In genomic region chrX:111181883-111182400, GRCh38 we compare ENCODE assay signal across 18 cellular contexts.
A peak's percentile ranks its signal among the peaks of the same experiment; 100 is the strongest.
DNase-seq lines count a peak whose midpoint lies in the region; ATAC-seq and TF ChIP-seq lines count a peak whose summit lies in the region.
"Had no signal": no experiment of that assay in that cellular context is flagged by ENCODE, and none has a peak within 500 bp of the region (broad histone marks: within the 10 kb centered on the region; RNA-seq: fewer than 3 reads in every experiment).

No MANE protein-coding gene starts in this region.

- H3F3A ChIP-seq in neural progenitor cell (ENCODE audit: low read depth), result peaks cover 34% of the 10 kb centered on the region

- in situ Hi-C loops in HAP-1 (cut with MboI; ENCODE audit: low sequenced_read_pairs), result no loop called here

- H2AFZ ChIP-seq in neural progenitor cell (replicated peaks), result no peak overlapping the region

- H3K4me1 Mint-ChIP-seq in neural progenitor cell, result peaks cover 21% of the 10 kb centered on the region
- H3K4me1 Mint-ChIP-seq: activated naive CD4-positive, alpha-beta T cell treated with anti-CD3 and anti-CD28 coated beads, Interleukin-2, amount 50 U/mL, for 24 hours; naive thymus-derived CD4-positive, alpha-beta T cell had no signal

- H3K9me3 ChIP-seq in HAP-1 (no peaks in the 10 kb centered on the region), neural progenitor cell (ENCODE audit: low read depth) (no peaks in the 10 kb centered on the region)
- H3K9me3 ChIP-seq: BLaER1 treated with 17β-estradiol and CSF1 and Interleukin-3, amounts not matched to agents 10 nM and 100 nM; breast epithelium; psoas muscle; upper lobe of right lung had no signal

- peak overlapping the region; percentile 10 for H3K27ac Mint-ChIP-seq in neural progenitor cell
- H3K27ac Mint-ChIP-seq: activated naive CD4-positive, alpha-beta T cell treated with anti-CD3 and anti-CD28 coated beads, Interleukin-2, amount 50 U/mL, for 24 hours; activated T-cell treated with anti-CD3 and anti-CD28 coated beads, Interleukin-2, amount 50 U/mL, for 24 hours; naive thymus-derived CD4-positive, alpha-beta T cell had no signal

- no peaks in the 10 kb centered on the region for H3K79me2 ChIP-seq in neural progenitor cell (ENCODE audit: low read depth)

- H4K20me1 ChIP-seq in neural progenitor cell (ENCODE audit: low read depth), result no peaks in the 10 kb centered on the region
- H4K20me1 ChIP-seq: BLaER1 treated with 17β-estradiol and CSF1 and Interleukin-3, amounts not matched to agents 10 nM and 100 nM had no signal

- CTCF ChIA-PET in RWPE1 (lab: Yijun Ruan, JAX), result no interaction called here

- DNase-seq in HAP-1 (ENCODE audit: low spot score in 2 of 2) (peak; percentile 87 to 100), NCI-H187 (lab: John Stamatoyannopoulos, UW) (peak; percentile 72 to 76), NCI-H774 (lab: John Stamatoyannopoulos, UW) (peak; percentile 79), neural progenitor cell (ENCODE audit: low spot score) (peak; percentile 84), cortex of kidney (lab: John Stamatoyannopoulos, UW) (no peak), RWPE1 (ENCODE audit: low spot score) (no peak)
- DNase-seq: activated T-cell treated with anti-CD3 and anti-CD28 coated beads, Interleukin-2, amount 50 U/mL, for 24 hours; dorsolateral prefrontal cortex; naive thymus-derived CD4-positive, alpha-beta T cell; psoas muscle; stimulated activated naive CD8-positive, alpha-beta T cell treated with anti-CD3 and anti-CD28 coated beads, Interleukin-15, Interleukin-2, amounts not matched to agents 100 U/mL and 50 U/mL, for 24 hours; upper lobe of right lung had no signal

- no peak overlapping the region for H3K9ac ChIP-seq in neural progenitor cell
- H3K9ac ChIP-seq: BLaER1 treated with 17β-estradiol and CSF1 and Interleukin-3, amounts not matched to agents 10 nM and 100 nM had no signal

- H3K27me3 Mint-ChIP-seq in neural progenitor cell (ENCODE audit: insufficient read depth, low read depth), result no peaks in the 10 kb centered on the region
- H3K27me3 Mint-ChIP-seq: activated naive CD4-positive, alpha-beta T cell treated with anti-CD3 and anti-CD28 coated beads, Interleukin-2, amount 50 U/mL, for 24 hours had no signal

- no peaks in the 10 kb centered on the region for H3K36me3 ChIP-seq in HAP-1 (replicated peaks)
- no peaks in the 10 kb centered on the region for H3K36me3 ChIP-seq in neural progenitor cell
- H3K36me3 ChIP-seq: BLaER1 treated with 17β-estradiol and CSF1 and Interleukin-3, amounts not matched to agents 10 nM and 100 nM; breast epithelium; upper lobe of right lung had no signal

- peak overlapping the region; percentile 3 for H3K4me3 Mint-ChIP-seq in neural progenitor cell
- H3K4me3 Mint-ChIP-seq: activated naive CD4-positive, alpha-beta T cell treated with anti-CD3 and anti-CD28 coated beads, Interleukin-2, amount 50 U/mL, for 24 hours; activated T-cell treated with anti-CD3 and anti-CD28 coated beads, Interleukin-2, amount 50 U/mL, for 24 hours; naive thymus-derived CD4-positive, alpha-beta T cell had no signal

- H3K36me3 Mint-ChIP-seq in neural progenitor cell, result peaks cover 8% of the 10 kb centered on the region
- H3K36me3 Mint-ChIP-seq: activated naive CD4-positive, alpha-beta T cell treated with anti-CD3 and anti-CD28 coated beads, Interleukin-2, amount 50 U/mL, for 24 hours; naive thymus-derived CD4-positive, alpha-beta T cell had no signal

- peaks cover 4% of the 10 kb centered on the region for H3K9me3 Mint-ChIP-seq in neural progenitor cell
- H3K9me3 Mint-ChIP-seq: activated naive CD4-positive, alpha-beta T cell treated with anti-CD3 and anti-CD28 coated beads, Interleukin-2, amount 50 U/mL, for 24 hours; activated T-cell treated with anti-CD3 and anti-CD28 coated beads, Interleukin-2, amount 50 U/mL, for 24 hours had no signal

- H3K4me1 ChIP-seq in HAP-1 (peaks cover 60% of the 10 kb centered on the region), neural progenitor cell (peaks cover 44% of the 10 kb centered on the region)
- H3K4me1 ChIP-seq: BLaER1 treated with 17β-estradiol and CSF1 and Interleukin-3, amounts not matched to agents 10 nM and 100 nM; breast epithelium; psoas muscle; upper lobe of right lung had no signal

- H3K27ac ChIP-seq in neural progenitor cell (peak overlapping the region; percentile 95), RWPE1 (no peak overlapping the region)
- H3K27ac ChIP-seq: BLaER1 treated with 17β-estradiol and CSF1 and Interleukin-3, amounts not matched to agents 10 nM and 100 nM; breast epithelium; psoas muscle; upper lobe of right lung had no signal

- no peaks in the 10 kb centered on the region for H3K27me3 ChIP-seq in HAP-1 (ENCODE audit: low read depth)
- no peaks in the 10 kb centered on the region for H3K27me3 ChIP-seq in neural progenitor cell
- H3K27me3 ChIP-seq: upper lobe of right lung had no signal

- TF ChIP-seq CTCF in neural progenitor cell (IDR thresholded peaks at IDR 0.05) (no peak), RWPE1 (conservative IDR thresholded peaks at IDR 0.05; ENCODE audit: low read depth) (no peak)

- H3K4me2 ChIP-seq in neural progenitor cell, result peak overlapping the region; percentile 71
- H3K4me2 ChIP-seq: BLaER1 treated with 17β-estradiol and CSF1 and Interleukin-3, amounts not matched to agents 10 nM and 100 nM had no signal

- H3K4me3 ChIP-seq in HAP-1, result no peak overlapping the region
- H3K4me3 ChIP-seq in neural progenitor cell, result peak overlapping the region; percentile 26
- H3K4me3 ChIP-seq: BLaER1 treated with 17β-estradiol and CSF1 and Interleukin-3, amounts not matched to agents 10 nM and 100 nM; breast epithelium; dorsolateral prefrontal cortex; psoas muscle; upper lobe of right lung had no signal

- POLR2A ChIA-PET in RWPE1 (lab: Yijun Ruan, JAX; ENCODE audit: low non-redundant PET), result no interaction called here

- ATAC-seq in GM21529 (IDR thresholded peaks at IDR 0.05; ENCODE audit: unreplicated experiment), result no peak
- ATAC-seq in HG03571 (IDR thresholded peaks at IDR 0.05; ENCODE audit: unreplicated experiment), result no peak
- ATAC-seq: naive thymus-derived CD4-positive, alpha-beta T cell; Panc1; psoas muscle; stimulated activated naive CD8-positive, alpha-beta T cell treated with anti-CD3 and anti-CD28 coated beads, Interleukin-15, Interleukin-2, amounts not matched to agents 100 U/mL and 50 U/mL, for 24 hours; upper lobe of right lung had no signal

Comparison
In these comparisons a context has a peak if more than half of its experiments do, and no peak if none do; other contexts are left out.
1. DNase-seq: peak in HAP-1 (2 of 2), NCI-H187 (2 of 2), NCI-H774 (single experiment) and neural progenitor cell (single experiment); none in cortex of kidney (single experiment) and RWPE1 (single experiment).